ENCODE assay signal across 16 cellular contexts in the genomic region with DNA sequence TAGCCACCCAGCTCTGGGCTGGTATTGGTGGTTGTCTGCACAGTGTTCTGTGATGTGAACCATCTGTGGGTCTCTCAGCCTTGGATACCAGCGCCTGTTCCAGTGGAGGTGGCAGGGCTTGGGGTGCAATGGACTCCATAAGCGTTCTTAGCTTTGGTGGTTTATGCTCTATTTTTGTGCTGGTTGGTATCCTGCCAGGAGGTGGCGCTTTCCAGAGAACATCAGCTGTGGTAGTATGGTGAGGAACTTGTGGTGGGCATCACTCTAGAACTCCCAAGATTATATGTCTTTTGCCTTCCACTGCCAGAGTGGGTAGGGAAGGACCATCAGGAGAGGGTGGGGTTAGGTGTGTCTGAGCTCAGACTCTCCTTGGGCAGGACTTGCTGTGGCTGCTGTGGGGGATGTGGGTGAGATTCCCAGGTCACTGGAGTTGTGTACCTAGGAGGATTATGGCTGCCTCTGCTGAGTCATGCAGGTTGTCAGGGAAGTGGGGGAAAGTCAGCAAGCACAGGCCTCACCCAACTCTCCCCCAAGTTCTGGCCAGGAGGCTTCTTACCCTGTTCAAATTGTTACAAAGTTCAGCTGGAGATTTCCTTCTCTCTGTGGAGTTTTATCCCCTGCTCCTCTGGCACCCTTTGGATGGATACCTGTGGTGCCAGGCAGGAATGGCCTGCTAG. TPM values are rescaled to one million over a fixed set of nuclear protein-coding genes. Genes with fewer than 3 reads are reported as not detected.
DNase-seq lines count a peak whose midpoint lies in the region; ATAC-seq, FAIRE-seq and TF ChIP-seq lines count a peak whose summit lies in the region.
"Had no signal": no experiment of that assay in that cellular context is flagged by ENCODE, and none has a peak within 500 bp of the region (broad histone marks: within the 10 kb centered on the region; RNA-seq: fewer than 3 reads in every experiment).

No MANE protein-coding gene starts in this region.

- DNase-seq in MCF 10A (ENCODE audit: unreplicated experiment) (peak; percentile 24), breast epithelium (ENCODE audit: low spot score in 2 of 2) (no peak), HuH-7 (ENCODE audit: low spot score) (peak; percentile 1), GM12878 (ENCODE audit: low read depth, low spot score) (no peak), type B pancreatic cell (ENCODE audit: extremely low spot score, unreplicated experiment) (no peak), NCI-H510A treated with DMSO at 0.1 percent for 48 hours (lab: John Stamatoyannopoulos, UW) (no peak)
- DNase-seq: activated CD4-positive, alpha-beta T cell treated with anti-CD3 and anti-CD28 coated beads for 48 hours; foreskin fibroblast; islet precursor cell; NCI-H2081 treated with DMSO at 0.1 percent for 48 hours; psoas muscle; stimulated activated CD4-positive, alpha-beta T cell treated with anti-CD3 and anti-CD28 coated beads, Interleukin-1b, Interleukin-23, amount 100 ng/mL, for 48 hours; upper lobe of right lung had no signal

- H3K27ac Mint-ChIP-seq in MCF 10A (ENCODE audit: low read depth, unreplicated experiment) (no peak overlapping the region), type B pancreatic cell (no peak overlapping the region)

- H3K9ac ChIP-seq in GM12878 (ENCODE audit: control insufficient read depth, insufficient read depth, low read length) = no peak overlapping the region

- H3K9me3 Mint-ChIP-seq in MCF 10A (ENCODE audit: unreplicated experiment) (no peaks in the 10 kb centered on the region), type B pancreatic cell (no peaks in the 10 kb centered on the region)

- WGBS in GM12878 (ENCODE audit: insufficient coverage, insufficient replicate concordance, low lambda C conversion rate, missing lambda C conversion rate) = 24% methylated on average over 3 of the region's 3 CpGs

- FAIRE-seq in GM12878 (lab: Jason Lieb, UNC) = no peak

- no peaks in the 10 kb centered on the region for H3K36me3 Mint-ChIP-seq in MCF 10A (ENCODE audit: insufficient read depth, unreplicated experiment)
- H3K36me3 Mint-ChIP-seq in type B pancreatic cell = no peaks in the 10 kb centered on the region

- H3K4me3 Mint-ChIP-seq in MCF 10A (ENCODE audit: unreplicated experiment) (no peak overlapping the region), type B pancreatic cell (no peak overlapping the region)

- no peak for TF ChIP-seq CTCF in MCF 10A (IDR thresholded peaks at IDR 0.05; ENCODE audit: unreplicated experiment)
- TF ChIP-seq CTCF in breast epithelium (IDR thresholded peaks at IDR 0.05) = no peak
- TF ChIP-seq CTCF in GM12878 (IDR thresholded peaks at IDR 0.05 in 2 of 3, conservative IDR thresholded peaks at IDR 0.05 in 1 of 3; ENCODE audit: control insufficient read depth in 2 of 3, extremely low read depth in 1 of 3, insufficient read depth in 1 of 3, low read depth in 3 of 3, low read length in 3 of 3) = peak; percentile 14 to 35 (median 26); a peak in 5 of 6 replicates
- TF ChIP-seq CTCF in type B pancreatic cell (conservative IDR thresholded peaks at IDR 0.05) = peak; percentile 37

- BruUV-seq in MCF 10A (replicated peaks; lab: Mats Ljungman, UMichigan) = no TSS peak
- no TSS peak for BruUV-seq in GM12878 (replicated peaks; lab: Mats Ljungman, UMichigan)

- H3K27me3 Mint-ChIP-seq in MCF 10A (ENCODE audit: insufficient read depth, unreplicated experiment) (peaks cover 100% of the 10 kb centered on the region), type B pancreatic cell (peaks cover 26% of the 10 kb centered on the region)

- H3K27ac ChIP-seq in breast epithelium (no peak overlapping the region), GM12878 (ENCODE audit: control insufficient read depth, insufficient read depth) (no peak overlapping the region)
- H3K27ac ChIP-seq: psoas muscle, upper lobe of right lung had no signal

- ATAC-seq in GM12878 (no peak), GM18861 (IDR thresholded peaks at IDR 0.05; ENCODE audit: unreplicated experiment) (no peak), GM19452 (IDR thresholded peaks at IDR 0.05; ENCODE audit: unreplicated experiment) (no peak)
- ATAC-seq: psoas muscle, upper lobe of right lung had no signal

- no peak for TF ChIP-seq RAD21 in GM12878 (IDR thresholded peaks at IDR 0.05; ENCODE audit: insufficient read depth, low read depth, low read length)

- SMC1A ChIA-PET in GM12878 (lab: Charles Lee; ENCODE audit: uncharacterized antibody, unreplicated experiment) = no interaction called here

- RAD21 ChIA-PET in GM12878 (lab: Charles Lee; ENCODE audit: unreplicated experiment) = no interaction called here

- TF ChIP-seq POLR2A in breast epithelium (IDR thresholded peaks at IDR 0.05) = no peak
- TF ChIP-seq POLR2A in GM12878 (IDR thresholded peaks at IDR 0.05; ENCODE audit: low read depth, low read length) = no peak

- H3K9me3 ChIP-seq in breast epithelium (no peaks in the 10 kb centered on the region), GM12878 (replicated peaks; ENCODE audit: control insufficient read depth, insufficient read depth, low read length) (no peaks in the 10 kb centered on the region)
- H3K9me3 ChIP-seq: psoas muscle, upper lobe of right lung had no signal

- in situ Hi-C loops in GM12878 (cut with MboI) = no loop called here

- H3K4me1 ChIP-seq in breast epithelium = no peaks in the 10 kb centered on the region
- no peaks in the 10 kb centered on the region for H3K4me1 ChIP-seq in GM12878 (ENCODE audit: control insufficient read depth, insufficient read depth, low read length)
- H3K4me1 ChIP-seq: psoas muscle, upper lobe of right lung had no signal

- intact Hi-C loops in MCF 10A (cut with micrococcal nuclease) = no loop called here
- intact Hi-C loops in breast epithelium (cut with DNase I; ENCODE audit: low total_unique reads) = no loop called here
- intact Hi-C loops in GM12878 (cut with micrococcal nuclease; ENCODE audit: unreplicated experiment) = no loop called here

- no peak overlapping the region for H3K4me3 ChIP-seq in breast epithelium
- no peak overlapping the region for H3K4me3 ChIP-seq in GM12878
- H3K4me3 ChIP-seq: psoas muscle, upper lobe of right lung had no signal

- H3K4me2 ChIP-seq in GM12878 (ENCODE audit: control insufficient read depth, insufficient read depth) = no peak overlapping the region

- TF ChIP-seq EP300 in GM12878 (IDR thresholded peaks at IDR 0.05; ENCODE audit: borderline replicate concordance in 1 of 2, control insufficient read depth in 1 of 2, low read depth in 2 of 2, low read length in 2 of 2) = no peak

- H4K20me1 ChIP-seq in GM12878 (ENCODE audit: control insufficient read depth, insufficient read depth) = no peaks in the 10 kb centered on the region

- H2AFZ ChIP-seq in GM12878 (ENCODE audit: control insufficient read depth, low read depth, low read length) = no peak overlapping the region

- H3K36me3 ChIP-seq in breast epithelium = no peaks in the 10 kb centered on the region
- no peaks in the 10 kb centered on the region for H3K36me3 ChIP-seq in GM12878 (ENCODE audit: control insufficient read depth in 2 of 2, insufficient read depth in 2 of 2, low read length in 1 of 2)
- H3K36me3 ChIP-seq: upper lobe of right lung had no signal

- H3K4me1 Mint-ChIP-seq in MCF 10A (ENCODE audit: insufficient read depth, unreplicated experiment) (no peaks in the 10 kb centered on the region), type B pancreatic cell (ENCODE audit: unreplicated experiment) (no peaks in the 10 kb centered on the region)

- POLR2A ChIA-PET in MCF 10A (lab: Yijun Ruan, JAX) = interaction anchor here (0.6 to 1.0 kb wide), 2 partner anchors 11 to 27 kb away, joined by 3 read pairs; no protein-coding TSS in a partner anchor
- POLR2A ChIA-PET in GM12878 (lab: Charles Lee) = no interaction called here

- H3K79me2 ChIP-seq in GM12878 (ENCODE audit: control insufficient read depth, insufficient read depth, low read length) = no peaks in the 10 kb centered on the region

- CTCF ChIA-PET in MCF 10A (lab: Yijun Ruan, JAX) (interaction anchor here (0.6 kb wide), 2 partner anchors 1207 to 1271 kb away, joined by 3 to 5 read pairs; no protein-coding TSS in a partner anchor), GM12878 (lab: Yijun Ruan, JAX) (interaction anchor here (1.2 to 2.3 kb wide), 3 partner anchors 11 to 40 kb away, joined by 3 to 8 read pairs (median 3); no protein-coding TSS in a partner anchor)

- peaks cover 0 to 6% of the 10 kb centered on the region in 2 donors for H3K27me3 ChIP-seq in breast epithelium
- H3K27me3 ChIP-seq in GM12878 (replicated peaks in 1 of 2; ENCODE audit: control insufficient read depth in 2 of 2, insufficient read depth in 2 of 2, low read length in 1 of 2) = no peaks in the 10 kb centered on the region

RNA-seq across cellular contexts. Expression of gene MRGPRX2, which starts 47.2 kb away (rescaled TPM):
- total RNA-seq in MCF 10A (2022) = not detected in 2 replicates
- total RNA-seq in breast epithelium = 1 to 10 TPM in 1 of 3 donors, not detected in 2; 1.4 TPM
- total RNA-seq in GM12878 (2013; cell fraction: nucleolus; rRNA removed) = not detected in 2 replicates
- total RNA-seq in GM12878 (2014; rRNA removed) = 0.11 TPM in 1 of 2 replicates, not detected in the other
- not detected in 2 replicates for total RNA-seq in GM12878 (2014; rRNA removed; fragmentation: Illumina TruSeq; extraction: Trizol)
- not detected in 2 replicates for total RNA-seq in GM12878 (2021)
- polyA plus RNA-seq in GM12878 (2011; ENCODE audit: low read depth) = not detected
- 0.03 TPM in 1 of 2 replicates, not detected in the other for polyA plus RNA-seq in GM12878 (2011; rRNA removed)
- polyA plus RNA-seq in GM12878 (2011; cell fraction: cytosol; rRNA removed) = not detected in 2 replicates
- polyA plus RNA-seq in GM12878 (2011; cell fraction: nucleus; rRNA removed) = not detected in 2 replicates
- polyA plus RNA-seq in GM12878 (2012) = not detected in 2 replicates
- polyA plus RNA-seq in GM12878 (2014; fragmentation: Illumina TruSeq; extraction: Trizol) = not detected in 2 replicates
- polyA plus RNA-seq in GM12878 (2014; fragmentation: Nextera tagmentation; extraction: Ambion mirVana) = not detected
- polyA plus RNA-seq in GM12878 (2014; rRNA removed) = not detected in 2 replicates
- polyA plus RNA-seq in GM12878 (2016; fragmentation: Nextera tagmentation; extraction: Ambion mirVana) = not detected
- not detected in 2 replicates for polyA minus RNA-seq in GM12878 (2011; rRNA and poly(A)+ RNA removed)
- polyA minus RNA-seq in GM12878 (2011; cell fraction: cytosol; rRNA and poly(A)+ RNA removed) = not detected in 2 replicates
- polyA minus RNA-seq in GM12878 (2011; cell fraction: nucleus; rRNA and poly(A)+ RNA removed) = not detected in 2 replicates
- not detected in 2 replicates for total RNA-seq in type B pancreatic cell (ENCODE audit: low replicate concordance)
- total RNA-seq: mononuclear cell, psoas muscle, upper lobe of right lung had no signal

Comparison
In these comparisons a context has a peak if more than half of its experiments do, and no peak if none do; other contexts are left out.
1. DNase-seq: peak in MCF 10A (single experiment) and HuH-7 (single experiment); none in breast epithelium (0 of 2), GM12878 (single experiment), type B pancreatic cell (single experiment) and NCI-H510A treated with DMSO at 0.1 percent for 48 hours (single experiment).
2. CTCF ChIP-seq: peak in GM12878 (3 of 3) and type B pancreatic cell (single experiment); none in MCF 10A (single experiment) and breast epithelium (0 of 3).